ENCODE assay signal across 8 cellular contexts in genomic region chr18:46071615-46071893, GRCh38. TPM values are rescaled to one million over a fixed set of nuclear protein-coding genes. Genes with fewer than 3 reads are reported as not detected.
DNase-seq lines count a peak whose midpoint lies in the region; ATAC-seq, FAIRE-seq and TF ChIP-seq lines count a peak whose summit lies in the region.

No MANE protein-coding gene starts in this region.

- H3K4me1 Mint-ChIP-seq in activated naive CD8-positive, alpha-beta T cell treated with anti-CD3 and anti-CD28 coated beads, Interleukin-2, amount 10 ng/mL, durations not matched to agents 7 days and 5 days: peaks cover 29% of the 10 kb centered on the region

- peak overlapping the region; percentile 43 to 55 for H3K9ac ChIP-seq in kidney (ENCODE audit: low read length in 2 of 2)
- peak overlapping the region; percentile 63 to 89 (median 78) for H3K9ac ChIP-seq in subcutaneous abdominal adipose tissue (ENCODE audit: low read length in 5 of 5)

- H3K4me1 ChIP-seq in DOHH2 (ENCODE audit: control insufficient read depth, low read length): peaks cover 23% of the 10 kb centered on the region
- H3K4me1 ChIP-seq in kidney (ENCODE audit: control insufficient read depth in 1 of 2, insufficient read depth in 1 of 2, low read depth in 1 of 2, low read length in 2 of 2): peaks cover 4 to 13% of the 10 kb centered on the region in 2 donors
- peaks cover 0 to 34% (median 30%) of the 10 kb centered on the region in 5 donors for H3K4me1 ChIP-seq in subcutaneous abdominal adipose tissue (ENCODE audit: control insufficient read depth in 5 of 5, insufficient read depth in 5 of 5, low read length in 5 of 5)

- intact Hi-C loops in kidney (cut with DNase I): no loop called here

- no peaks in the 10 kb centered on the region for H3K36me3 ChIP-seq in DOHH2 (ENCODE audit: control insufficient read depth, low read length)
- H3K36me3 ChIP-seq in kidney (ENCODE audit: control insufficient read depth in 1 of 2, insufficient read depth in 2 of 2, low read length in 2 of 2): no peaks in the 10 kb centered on the region
- H3K36me3 ChIP-seq in subcutaneous abdominal adipose tissue (ENCODE audit: control insufficient read depth in 5 of 5, insufficient read depth in 5 of 5, low read length in 5 of 5): no peaks in the 10 kb centered on the region

- no peaks in the 10 kb centered on the region for H3K9me2 ChIP-seq in DOHH2 (replicated peaks; ENCODE audit: control insufficient read depth, low read length)

- H3K27ac ChIP-seq in DOHH2 (ENCODE audit: low read depth, low read length) (no peak overlapping the region), kidney (ENCODE audit: low read depth in 2 of 2, low read length in 2 of 2) (no peak overlapping the region), subcutaneous abdominal adipose tissue (ENCODE audit: low read depth, low read length) (no peak overlapping the region)

- TF ChIP-seq CTCF in DOHH2 (IDR thresholded peaks at IDR 0.05; ENCODE audit: low read depth, low read length, poor library complexity, severe bottlenecking) (no peak), kidney (IDR thresholded peaks at IDR 0.05; ENCODE audit: borderline replicate concordance, extremely low read depth, insufficient read depth) (no peak)

- peak overlapping the region; percentile 37 for H3K4me2 ChIP-seq in DOHH2 (ENCODE audit: low read length)

- H3K27ac Mint-ChIP-seq in activated naive CD8-positive, alpha-beta T cell treated with anti-CD3 and anti-CD28 coated beads, Interleukin-2, amount 10 ng/mL, durations not matched to agents 7 days and 5 days: peak overlapping the region; percentile 73

- no peaks in the 10 kb centered on the region for H3K27me3 Mint-ChIP-seq in activated naive CD8-positive, alpha-beta T cell treated with anti-CD3 and anti-CD28 coated beads, Interleukin-2, amount 10 ng/mL, durations not matched to agents 7 days and 5 days

- peaks cover 19% of the 10 kb centered on the region for H3K27me3 ChIP-seq in DOHH2 (ENCODE audit: control insufficient read depth, low read length)
- no peaks in the 10 kb centered on the region for H3K27me3 ChIP-seq in subcutaneous abdominal adipose tissue (ENCODE audit: control insufficient read depth in 5 of 5, insufficient read depth in 4 of 5, low read length in 5 of 5)

- no peaks in the 10 kb centered on the region for H3K9me3 Mint-ChIP-seq in activated naive CD8-positive, alpha-beta T cell treated with anti-CD3 and anti-CD28 coated beads, Interleukin-2, amount 10 ng/mL, durations not matched to agents 7 days and 5 days

- no peak for DNase-seq in activated naive CD8-positive, alpha-beta T cell treated with anti-CD3 and anti-CD28 coated beads, Interleukin-2, amount 10 ng/mL, durations not matched to agents 7 days and 5 days
- DNase-seq in kidney: no peak
- no peak for DNase-seq in cortex of kidney (lab: John Stamatoyannopoulos, UW)
- no peak for DNase-seq in Ammon's horn (ENCODE audit: low spot score)

- ATAC-seq in HG03045 (IDR thresholded peaks at IDR 0.05; ENCODE audit: unreplicated experiment): peak; percentile 16
- ATAC-seq in activated naive CD8-positive, alpha-beta T cell treated with anti-CD3 and anti-CD28 coated beads, Interleukin-2, amount 10 ng/mL, durations not matched to agents 7 days and 5 days (ENCODE audit: low read depth): no peak
- ATAC-seq in HG02571 (IDR thresholded peaks at IDR 0.05; ENCODE audit: unreplicated experiment): no peak

- H4K20me1 ChIP-seq in DOHH2 (ENCODE audit: control insufficient read depth, insufficient read depth, low read depth, low read length): no peaks in the 10 kb centered on the region

- no peaks in the 10 kb centered on the region for H3K9me3 ChIP-seq in DOHH2 (ENCODE audit: control insufficient read depth, insufficient read depth, low read length)
- no peaks in the 10 kb centered on the region for H3K9me3 ChIP-seq in kidney (ENCODE audit: control insufficient read depth in 1 of 2, low read length in 2 of 2)
- no peaks in the 10 kb centered on the region for H3K9me3 ChIP-seq in subcutaneous abdominal adipose tissue (ENCODE audit: control insufficient read depth in 5 of 5, low read length in 5 of 5)

- no peaks in the 10 kb centered on the region for H3K79me2 ChIP-seq in DOHH2 (ENCODE audit: control insufficient read depth, low read length)

- H3K4me3 ChIP-seq in DOHH2 (ENCODE audit: low read length): peak overlapping the region; percentile 45
- H3K4me3 ChIP-seq in kidney (ENCODE audit: low read length in 2 of 2): peak overlapping the region; percentile 53 to 59
- H3K4me3 ChIP-seq in subcutaneous abdominal adipose tissue (ENCODE audit: low read depth in 1 of 5, low read length in 5 of 5): peak overlapping the region; percentile 59 to 82 (median 69)

- POLR2A ChIA-PET in activated naive CD8-positive, alpha-beta T cell treated with anti-CD3 and anti-CD28 coated beads, Interleukin-2, amount 10 ng/mL, durations not matched to agents 7 days and 5 days (lab: Charles Lee): interaction anchor here (0.9 to 2.3 kb wide), 7 partner anchors 10 to 384 kb away, joined by 3 to 10 read pairs (median 6); no protein-coding TSS in a partner anchor

- H3F3A ChIP-seq in DOHH2 (ENCODE audit: control insufficient read depth, insufficient read depth): peaks cover 9% of the 10 kb centered on the region

- H3K36me3 Mint-ChIP-seq in activated naive CD8-positive, alpha-beta T cell treated with anti-CD3 and anti-CD28 coated beads, Interleukin-2, amount 10 ng/mL, durations not matched to agents 7 days and 5 days: no peaks in the 10 kb centered on the region

- peak overlapping the region; percentile 78 for H3K4me3 Mint-ChIP-seq in activated naive CD8-positive, alpha-beta T cell treated with anti-CD3 and anti-CD28 coated beads, Interleukin-2, amount 10 ng/mL, durations not matched to agents 7 days and 5 days

- FAIRE-seq in kidney (lab: Jason Lieb, UNC): no peak

RNA-seq across cellular contexts. Expression of gene PSTPIP2, which starts 0.5 kb away (rescaled TPM):
- total RNA-seq in activated naive CD8-positive, alpha-beta T cell treated with anti-CD3 and anti-CD28 coated beads, Interleukin-2, amount 10 ng/mL, durations not matched to agents 7 days and 5 days: 10 to 100 TPM; 12.6 to 12.9 TPM
- total RNA-seq in kidney: 11.1 TPM
- polyA plus RNA-seq in kidney (ENCODE audit: insufficient read depth, low read depth, low replicate concordance): 1.3 TPM

RNA-seq across cellular contexts. Expression of gene ATP5F1A, which starts 26.5 kb away (rescaled TPM):
- 100 to 1,000 TPM; 284 to 285 TPM for total RNA-seq in activated naive CD8-positive, alpha-beta T cell treated with anti-CD3 and anti-CD28 coated beads, Interleukin-2, amount 10 ng/mL, durations not matched to agents 7 days and 5 days
- 417 TPM for total RNA-seq in kidney
- 1,054 TPM for polyA plus RNA-seq in kidney (ENCODE audit: insufficient read depth, low read depth, low replicate concordance)

RNA-seq across cellular contexts. Expression of gene HAUS1, which starts 32.6 kb away (rescaled TPM):
- total RNA-seq in activated naive CD8-positive, alpha-beta T cell treated with anti-CD3 and anti-CD28 coated beads, Interleukin-2, amount 10 ng/mL, durations not matched to agents 7 days and 5 days: 10 to 100 TPM; 41.0 to 49.4 TPM
- 18.6 TPM for total RNA-seq in kidney
- polyA plus RNA-seq in kidney (ENCODE audit: insufficient read depth, low read depth, low replicate concordance): 22.2 TPM
